Comparison of ENCODE assay signal across 8 cellular contexts in genomic region chr1:160069460-160070231, GRCh38. TPM values are rescaled to one million over a fixed set of nuclear protein-coding genes. Genes with fewer than 3 reads are reported as not detected.
DNase-seq lines count a peak whose midpoint lies in the region; ATAC-seq and TF ChIP-seq lines count a peak whose summit lies in the region.

Gene KCNJ10, minus strand, starts transcription at chr1:160070160. Its CDS starts 27,628 bp downstream, at chr1:160042532.

- peak within 1 kb of the TSS; percentile 72 for H3K27ac Mint-ChIP-seq in T-helper 17 cell

- no peak for ATAC-seq in T-helper 17 cell
- no peak for ATAC-seq in HG03432 (IDR thresholded peaks at IDR 0.05; ENCODE audit: unreplicated experiment)

- peaks cover 19% of the 10 kb centered on the region for H3K4me1 Mint-ChIP-seq in T-helper 17 cell

- H3K4me3 ChIP-seq in GM12875 (ENCODE audit: low read depth, low read length) (peak within 1 kb of the TSS; percentile 33), foreskin fibroblast (ENCODE audit: low read depth in 1 of 2, low read length in 2 of 2) (peak within 1 kb of the TSS; percentile 24 to 56)

- H3K9me3 ChIP-seq in T-helper 17 cell (ENCODE audit: control insufficient read depth, low read length, poor library complexity, severe bottlenecking), result no peaks in the 10 kb centered on the region

- DNase-seq in T-helper 17 cell (no peak), foreskin fibroblast (no peak), retina (peak; percentile 38), RKO (ENCODE audit: low spot score) (no peak), activated gamma-delta T cell treated with Interleukin-2 at 50 U/mL for 16 hours (no peak)
- no peak for DNase-seq in central memory CD4-positive, alpha-beta T cell

- TF ChIP-seq CTCF in GM12875 (IDR thresholded peaks at IDR 0.05; ENCODE audit: borderline replicate concordance, insufficient read depth, low read depth, low read length) (no peak), foreskin fibroblast (IDR thresholded peaks at IDR 0.05; ENCODE audit: low read depth, low read length) (no peak)

- peaks cover 69% of the 10 kb centered on the region for H3K27me3 Mint-ChIP-seq in T-helper 17 cell

- H3K4me3 Mint-ChIP-seq in T-helper 17 cell, result peak within 1 kb of the TSS; percentile 98

- peaks cover 23% of the 10 kb centered on the region for H3K36me3 Mint-ChIP-seq in T-helper 17 cell (ENCODE audit: low read depth)

RNA-seq across cellular contexts. Expression of gene KCNJ10, which starts in this region (rescaled TPM):
- not detected for total RNA-seq in T-helper 17 cell
